11 cellular contexts compared by ENCODE assay signal in the genomic region with DNA sequence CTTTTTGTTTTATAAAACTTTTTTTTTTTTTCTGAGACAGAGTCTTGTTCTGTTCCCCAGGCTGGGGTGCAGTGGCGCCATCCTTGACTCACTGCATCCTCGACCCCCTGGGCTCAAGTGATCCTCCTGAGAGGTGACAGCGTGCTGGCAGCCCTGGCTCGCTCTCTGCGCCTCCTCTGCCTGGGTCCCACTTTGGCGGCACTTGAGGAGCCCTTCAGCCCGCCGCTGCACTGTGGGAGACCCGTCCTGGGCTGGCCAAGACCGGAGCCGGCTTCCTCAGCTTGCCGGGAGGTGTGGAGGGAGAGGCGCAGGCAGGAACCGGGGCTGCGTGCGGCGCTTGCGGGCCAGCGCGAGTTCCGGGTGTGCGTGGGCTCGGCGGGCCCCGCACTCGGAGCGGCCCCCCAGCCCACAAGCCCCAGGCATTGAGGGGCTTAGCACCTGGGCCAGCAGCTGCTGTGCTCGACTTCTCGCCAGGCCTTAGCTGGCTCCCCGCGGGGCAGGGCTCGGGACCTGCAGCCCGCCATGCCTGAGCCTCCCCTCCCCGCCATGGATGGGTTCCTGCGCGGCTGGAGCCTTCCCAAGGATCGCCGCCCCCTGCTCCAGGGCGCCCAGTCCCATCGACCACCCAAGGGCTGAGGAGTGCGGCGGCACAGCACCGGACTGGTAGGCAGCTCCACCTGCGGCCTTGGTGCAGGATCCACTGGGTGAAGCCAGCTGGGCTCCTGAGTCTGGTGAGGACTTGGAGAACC.
"Had no signal": no experiment of that assay in that cellular context is flagged by ENCODE, and none has a peak within 500 bp of the region (broad histone marks: within the 10 kb centered on the region; RNA-seq: fewer than 3 reads in every experiment).

No MANE protein-coding gene starts in this region.

- H3K27ac ChIP-seq: lower lobe of right lung, ovary, skin epidermis had no signal

- H3K4me3 ChIP-seq: lower lobe of right lung, ovary, skin epidermis had no signal

- H3K9me3 Mint-ChIP-seq: immature natural killer cell; naive thymus-derived CD8-positive, alpha-beta T cell; nephron progenitor cell; stimulated activated naive B cell treated with anti-CD40 and anti-IgM and Interleukin-4, amounts not matched to agents 10 μg/mL and 1 μg/mL and 100 μg/mL, for 72 hours; stimulated activated naive CD8-positive, alpha-beta T cell treated with anti-CD3 and anti-CD28 coated beads, Interleukin-15, Interleukin-2, amounts not matched to agents 100 ng/mL and 50 ng/mL, for 24 hours had no signal

- H3K36me3 Mint-ChIP-seq: immature natural killer cell; naive thymus-derived CD8-positive, alpha-beta T cell; stimulated activated naive B cell treated with anti-CD40 and anti-IgM and Interleukin-4, amounts not matched to agents 10 μg/mL and 1 μg/mL and 100 μg/mL, for 72 hours had no signal

- H3K27ac Mint-ChIP-seq: stimulated activated naive B cell treated with anti-CD40 and anti-IgM and Interleukin-4, amounts not matched to agents 10 μg/mL and 1 μg/mL and 100 μg/mL, for 72 hours; stimulated activated naive CD8-positive, alpha-beta T cell treated with anti-CD3 and anti-CD28 coated beads, Interleukin-15, Interleukin-2, amounts not matched to agents 100 ng/mL and 50 ng/mL, for 24 hours had no signal

- H3K27me3 Mint-ChIP-seq: stimulated activated naive B cell treated with anti-CD40 and anti-IgM and Interleukin-4, amounts not matched to agents 10 μg/mL and 1 μg/mL and 100 μg/mL, for 72 hours; stimulated activated naive CD8-positive, alpha-beta T cell treated with anti-CD3 and anti-CD28 coated beads, Interleukin-15, Interleukin-2, amounts not matched to agents 100 ng/mL and 50 ng/mL, for 24 hours had no signal

- DNase-seq: cortex of kidney had no signal

- H3K9me3 ChIP-seq: lower lobe of right lung, ovary, spleen had no signal

- H3K4me3 Mint-ChIP-seq: nephron progenitor cell; stimulated activated naive CD8-positive, alpha-beta T cell treated with anti-CD3 and anti-CD28 coated beads, Interleukin-15, Interleukin-2, amounts not matched to agents 100 ng/mL and 50 ng/mL, for 24 hours had no signal

- FAIRE-seq: frontal cortex had no signal
